In genomic region chr3:50490438-50490970, GRCh38 we compare ENCODE assay signal across 14 cellular contexts. TPM values are rescaled to one million over a fixed set of nuclear protein-coding genes. Genes with fewer than 3 reads are reported as not detected.
DNase-seq lines count a peak whose midpoint lies in the region; ATAC-seq and TF ChIP-seq lines count a peak whose summit lies in the region.
"Had no signal": no experiment of that assay in that cellular context is flagged by ENCODE, and none has a peak within 500 bp of the region (broad histone marks: within the 10 kb centered on the region; RNA-seq: fewer than 3 reads in every experiment).

No MANE protein-coding gene starts in this region.

- H3K36me3 ChIP-seq in BLaER1 treated with 17β-estradiol and CSF1 and Interleukin-3, amounts not matched to agents 10 nM and 100 nM, result no peaks in the 10 kb centered on the region
- H3K36me3 ChIP-seq: SJCRH30 had no signal

- peak overlapping the region in 1 of 11 experiments; percentile 19; a peak in 2 of 22 replicates for H3K27ac ChIP-seq in BLaER1 treated with 17β-estradiol and CSF1 and Interleukin-3, amounts not matched to agents 10 nM and 100 nM
- H3K27ac ChIP-seq: GM23248, SJCRH30 had no signal

- DNase-seq in activated CD4-positive, alpha-beta T cell treated with anti-CD3 and anti-CD28 coated beads, Interleukin-2, amount 10 ng/mL, durations not matched to agents 24 days and 14 days, result no peak
- DNase-seq in activated CD4-positive, alpha-beta T cell treated with anti-CD3 and anti-CD28 coated beads, Interleukin-2, amount 10 ng/mL, durations not matched to agents 7 days and 5 days, result no peak
- no peak for DNase-seq in T-helper 17 cell
- no peak for DNase-seq in neural crest cell (ENCODE audit: low read depth, low spot score)
- no peak for DNase-seq in GM13977 (ENCODE audit: low spot score)
- DNase-seq: C1 segment of cervical spinal cord, DMS79 treated with DMSO at 0.1 percent for 48 hours, GM23248, NCI-H1930, SJCRH30 had no signal

- H3K27me3 ChIP-seq in BLaER1 treated with 17β-estradiol and CSF1 and Interleukin-3, amounts not matched to agents 10 nM and 100 nM, result no peaks in the 10 kb centered on the region
- H3K27me3 ChIP-seq: SJCRH30 had no signal

- peak overlapping the region in 1 of 10 experiments; percentile 24; a peak in 3 of 20 replicates for H3K4me3 ChIP-seq in BLaER1 treated with 17β-estradiol and CSF1 and Interleukin-3, amounts not matched to agents 10 nM and 100 nM
- H3K4me3 ChIP-seq: GM23248, SJCRH30 had no signal

- no peaks in the 10 kb centered on the region for H3K36me3 Mint-ChIP-seq in activated CD4-positive, alpha-beta T cell treated with anti-CD3 and anti-CD28 coated beads, Interleukin-2, amount 10 ng/mL, durations not matched to agents 24 days and 14 days (ENCODE audit: low read depth)
- no peaks in the 10 kb centered on the region for H3K36me3 Mint-ChIP-seq in activated CD4-positive, alpha-beta T cell treated with anti-CD3 and anti-CD28 coated beads, Interleukin-2, amount 10 ng/mL, durations not matched to agents 7 days and 5 days (ENCODE audit: low read depth)
- H3K36me3 Mint-ChIP-seq in T-helper 17 cell (ENCODE audit: low read depth) (no peaks in the 10 kb centered on the region), neural crest cell (ENCODE audit: low read depth) (no peaks in the 10 kb centered on the region)

- H3K9me3 Mint-ChIP-seq in activated CD4-positive, alpha-beta T cell treated with anti-CD3 and anti-CD28 coated beads, Interleukin-2, amount 10 ng/mL, durations not matched to agents 24 days and 14 days, result no peaks in the 10 kb centered on the region
- H3K9me3 Mint-ChIP-seq in activated CD4-positive, alpha-beta T cell treated with anti-CD3 and anti-CD28 coated beads, Interleukin-2, amount 10 ng/mL, durations not matched to agents 7 days and 5 days, result no peaks in the 10 kb centered on the region
- no peaks in the 10 kb centered on the region for H3K9me3 Mint-ChIP-seq in neural crest cell

- H3K9me3 ChIP-seq in BLaER1 treated with 17β-estradiol and CSF1 and Interleukin-3, amounts not matched to agents 10 nM and 100 nM (replicated peaks in 1 of 11), result peaks cover 0 to 4% (median 0%) of the 10 kb centered on the region in 11 experiments; a peak in 1 of 22 replicates
- H3K9me3 ChIP-seq in T-helper 17 cell (ENCODE audit: control insufficient read depth, low read length, poor library complexity, severe bottlenecking), result no peaks in the 10 kb centered on the region
- H3K9me3 ChIP-seq: SJCRH30 had no signal

- no peak for TF ChIP-seq CTCF in neural crest cell (conservative IDR thresholded peaks at IDR 0.05)
- no peak for TF ChIP-seq CTCF in GM13977 (IDR thresholded peaks at IDR 0.05; ENCODE audit: extremely low read depth, insufficient read depth, missing control alignments)

- H3K27me3 Mint-ChIP-seq in activated CD4-positive, alpha-beta T cell treated with anti-CD3 and anti-CD28 coated beads, Interleukin-2, amount 10 ng/mL, durations not matched to agents 24 days and 14 days, result no peaks in the 10 kb centered on the region
- no peaks in the 10 kb centered on the region for H3K27me3 Mint-ChIP-seq in activated CD4-positive, alpha-beta T cell treated with anti-CD3 and anti-CD28 coated beads, Interleukin-2, amount 10 ng/mL, durations not matched to agents 7 days and 5 days
- H3K27me3 Mint-ChIP-seq in T-helper 17 cell (peaks cover 9% of the 10 kb centered on the region), neural crest cell (ENCODE audit: low read depth) (no peaks in the 10 kb centered on the region)

- intact Hi-C loops in activated CD4-positive, alpha-beta T cell treated with anti-CD3 and anti-CD28 coated beads, Interleukin-2, amount 10 ng/mL, durations not matched to agents 24 days and 14 days (cut with micrococcal nuclease), result no loop called here

- H3K9ac ChIP-seq in BLaER1 treated with 17β-estradiol and CSF1 and Interleukin-3, amounts not matched to agents 10 nM and 100 nM, result peak overlapping the region in 6 of 11 experiments; percentile 2 to 49 (median 27); a peak in 6 of 22 replicates
- H3K9ac ChIP-seq: GM23248 had no signal

- peaks cover 0 to 14% (median 0%) of the 10 kb centered on the region in 11 experiments; a peak in 2 of 22 replicates for H4K20me1 ChIP-seq in BLaER1 treated with 17β-estradiol and CSF1 and Interleukin-3, amounts not matched to agents 10 nM and 100 nM

- H3K4me1 Mint-ChIP-seq in activated CD4-positive, alpha-beta T cell treated with anti-CD3 and anti-CD28 coated beads, Interleukin-2, amount 10 ng/mL, durations not matched to agents 24 days and 14 days, result peaks cover 13% of the 10 kb centered on the region
- peaks cover 6% of the 10 kb centered on the region for H3K4me1 Mint-ChIP-seq in activated CD4-positive, alpha-beta T cell treated with anti-CD3 and anti-CD28 coated beads, Interleukin-2, amount 10 ng/mL, durations not matched to agents 7 days and 5 days
- H3K4me1 Mint-ChIP-seq in T-helper 17 cell (peaks cover 9% of the 10 kb centered on the region), neural crest cell (no peaks in the 10 kb centered on the region)

- POLR2A ChIA-PET in activated CD4-positive, alpha-beta T cell treated with anti-CD3 and anti-CD28 coated beads, Interleukin-2, amount 10 ng/mL, durations not matched to agents 7 days and 5 days (lab: Charles Lee), result no interaction called here

- H3K4me3 Mint-ChIP-seq in activated CD4-positive, alpha-beta T cell treated with anti-CD3 and anti-CD28 coated beads, Interleukin-2, amount 10 ng/mL, durations not matched to agents 24 days and 14 days, result no peak overlapping the region
- no peak overlapping the region for H3K4me3 Mint-ChIP-seq in activated CD4-positive, alpha-beta T cell treated with anti-CD3 and anti-CD28 coated beads, Interleukin-2, amount 10 ng/mL, durations not matched to agents 7 days and 5 days
- H3K4me3 Mint-ChIP-seq in T-helper 17 cell (no peak overlapping the region), neural crest cell (no peak overlapping the region)

- peak overlapping the region; percentile 46 for H3K27ac Mint-ChIP-seq in activated CD4-positive, alpha-beta T cell treated with anti-CD3 and anti-CD28 coated beads, Interleukin-2, amount 10 ng/mL, durations not matched to agents 24 days and 14 days
- H3K27ac Mint-ChIP-seq in activated CD4-positive, alpha-beta T cell treated with anti-CD3 and anti-CD28 coated beads, Interleukin-2, amount 10 ng/mL, durations not matched to agents 7 days and 5 days, result no peak overlapping the region
- H3K27ac Mint-ChIP-seq in T-helper 17 cell, result peak overlapping the region; percentile 60
- peak overlapping the region; percentile 35 for H3K27ac Mint-ChIP-seq in neural crest cell (ENCODE audit: unreplicated experiment)

- CTCF ChIA-PET in activated CD4-positive, alpha-beta T cell treated with anti-CD3 and anti-CD28 coated beads, Interleukin-2, amount 10 ng/mL, durations not matched to agents 7 days and 5 days (lab: Charles Lee), result interaction anchor here (0.6 kb wide), 1 partner anchor 13 kb away, joined by 3 read pairs; no protein-coding TSS in a partner anchor

- in situ Hi-C loops in GM13977 (cut with MboI; ENCODE audit: low pct_unique_long_range_greater_than_20kb, low sequenced_read_pairs, unreplicated experiment), result no loop called here

- H3K4me1 ChIP-seq in BLaER1 treated with 17β-estradiol and CSF1 and Interleukin-3, amounts not matched to agents 10 nM and 100 nM, result peaks cover 36 to 71% (median 59%) of the 10 kb centered on the region in 10 experiments
- H3K4me1 ChIP-seq: SJCRH30 had no signal

- H3K4me2 ChIP-seq in BLaER1 treated with 17β-estradiol and CSF1 and Interleukin-3, amounts not matched to agents 10 nM and 100 nM, result peak overlapping the region; percentile 59 to 94 (median 84)

- ATAC-seq in T-helper 17 cell (no peak), GM18907 (IDR thresholded peaks at IDR 0.05; ENCODE audit: unreplicated experiment) (no peak), GM21447 (IDR thresholded peaks at IDR 0.05; ENCODE audit: unreplicated experiment) (no peak)

RNA-seq across cellular contexts. Expression of gene CACNA2D2, which starts 12.9 kb away (rescaled TPM):
- 0.23 and 0.62 TPM in 2 replicates for total RNA-seq in activated CD4-positive, alpha-beta T cell treated with anti-CD3 and anti-CD28 coated beads, Interleukin-2, amount 10 ng/mL, durations not matched to agents 24 days and 14 days
- total RNA-seq in activated CD4-positive, alpha-beta T cell treated with anti-CD3 and anti-CD28 coated beads, Interleukin-2, amount 10 ng/mL, durations not matched to agents 7 days and 5 days, result under 1 TPM; 0.60 to 0.62 TPM
- total RNA-seq in T-helper 17 cell (1 to 10 TPM; 2.2 to 3.5 TPM), neural crest cell (8.7 and 9.3 TPM in 2 replicates)
- total RNA-seq: GM23248, LHCN-M2, SJCRH30 had no signal
